Comparison of ENCODE assay signal across 14 cellular contexts in the genomic region with DNA sequence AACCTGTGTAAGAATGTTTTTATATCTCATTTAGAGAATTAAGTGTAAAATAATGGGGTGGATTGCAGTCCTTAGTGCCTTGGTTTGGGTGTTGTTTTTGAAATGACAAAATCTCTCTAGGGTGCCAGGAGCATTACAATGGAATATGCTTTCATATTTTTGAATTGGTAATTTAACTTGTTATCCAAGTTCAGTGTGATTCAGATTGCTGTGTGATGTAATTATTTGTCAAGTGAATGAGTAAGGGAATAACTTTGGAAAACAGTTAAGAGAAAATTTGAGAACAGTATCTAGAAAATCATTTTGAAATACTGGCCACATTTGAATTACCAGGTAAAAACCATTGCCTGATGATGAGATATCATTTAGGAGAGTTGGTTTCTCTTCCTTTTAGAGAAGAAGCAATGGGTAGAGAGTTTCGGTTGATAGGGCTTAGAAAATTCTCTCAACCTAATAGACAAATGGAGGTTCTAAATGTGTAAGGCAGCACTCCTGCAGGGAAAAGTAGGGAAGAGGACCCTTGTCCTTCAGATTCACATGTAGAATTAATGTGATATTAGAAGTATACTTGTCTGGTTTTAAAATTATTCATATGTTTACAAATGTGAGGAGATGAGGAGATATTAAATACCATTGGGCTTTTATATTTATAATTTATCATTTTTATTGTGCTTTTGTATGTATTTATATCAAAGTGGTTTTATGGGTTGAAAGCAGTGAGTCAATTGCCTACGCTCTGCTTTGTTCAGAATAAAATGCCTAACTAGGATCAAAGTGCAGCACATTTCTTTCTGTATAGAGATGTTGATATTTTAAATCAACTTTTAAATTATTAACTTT.
A peak's percentile ranks its signal among the peaks of the same experiment; 100 is the strongest.
DNase-seq lines count a peak whose midpoint lies in the region; ATAC-seq and TF ChIP-seq lines count a peak whose summit lies in the region.
"Had no signal": no experiment of that assay in that cellular context is flagged by ENCODE, and none has a peak within 500 bp of the region (broad histone marks: within the 10 kb centered on the region; RNA-seq: fewer than 3 reads in every experiment).

No MANE protein-coding gene starts in this region.

- no peak for DNase-seq in activated T-cell treated with anti-CD3 and anti-CD28 coated beads, Interleukin-2, amount 50 U/mL, for 24 hours
- DNase-seq in activated T-cell treated with anti-CD3 and anti-CD28 coated beads for 4 hours (no peak), PC-9 (peak in 1 of 2 experiments; percentile 37), foreskin keratinocyte (peak in 1 of 2 donors; percentile 15), NK-92 (lab: John Stamatoyannopoulos, UW; ENCODE audit: unreplicated experiment) (no peak), NCI-H146 (lab: John Stamatoyannopoulos, UW) (no peak), SK-N-DZ (ENCODE audit: low spot score) (no peak)
- DNase-seq: 8988T, lower lobe of right lung, NCI-H1048, T-helper 9 cell had no signal

- H3K4me1 ChIP-seq in PC-9 (replicated peaks; ENCODE audit: insufficient read depth) (peaks cover 13% of the 10 kb centered on the region), foreskin keratinocyte (peaks cover 12% of the 10 kb centered on the region)
- H3K4me1 ChIP-seq: lower lobe of right lung had no signal

- H3K9me3 ChIP-seq in PC-9 (ENCODE audit: insufficient read depth, low read depth) = no peaks in the 10 kb centered on the region; the same call in 1 of the 2 replicates
- H3K9me3 ChIP-seq: lower lobe of right lung had no signal

- H3F3A ChIP-seq in PC-9 (ENCODE audit: insufficient read depth, low read depth) = no peaks in the 10 kb centered on the region

- H3K4me3 Mint-ChIP-seq in activated T-cell treated with anti-CD3 and anti-CD28 coated beads, Interleukin-2, amount 50 U/mL, for 24 hours = no peak overlapping the region
- H3K4me3 Mint-ChIP-seq: neural crest cell had no signal

- H3K4me1 Mint-ChIP-seq in activated T-cell treated with anti-CD3 and anti-CD28 coated beads, Interleukin-2, amount 50 U/mL, for 24 hours (ENCODE audit: low read depth) = peaks cover 44% of the 10 kb centered on the region

- H3K27ac Mint-ChIP-seq in activated T-cell treated with anti-CD3 and anti-CD28 coated beads, Interleukin-2, amount 50 U/mL, for 24 hours = peak overlapping the region; percentile 16

- POLR2A ChIA-PET in PC-9 (lab: Charles Lee; ENCODE audit: unreplicated experiment) = no interaction called here

- no peaks in the 10 kb centered on the region for H3K27me3 Mint-ChIP-seq in activated T-cell treated with anti-CD3 and anti-CD28 coated beads, Interleukin-2, amount 50 U/mL, for 24 hours

- H4K20me1 ChIP-seq in PC-9 (ENCODE audit: insufficient read depth) = no peaks in the 10 kb centered on the region

- H3K36me3 ChIP-seq in PC-9 (ENCODE audit: low read depth) = no peaks in the 10 kb centered on the region
- H3K36me3 ChIP-seq: lower lobe of right lung had no signal

- H3K27me3 ChIP-seq in PC-9 (ENCODE audit: insufficient read depth, low read depth) (no peaks in the 10 kb centered on the region), foreskin keratinocyte (no peaks in the 10 kb centered on the region)
- H3K27me3 ChIP-seq: hepatocyte had no signal

- H3K9me3 Mint-ChIP-seq in activated T-cell treated with anti-CD3 and anti-CD28 coated beads, Interleukin-2, amount 50 U/mL, for 24 hours = no peaks in the 10 kb centered on the region
- H3K9me3 Mint-ChIP-seq: neural crest cell had no signal

- CTCF ChIA-PET in PC-9 (lab: Charles Lee) = no interaction called here

- ATAC-seq in foreskin keratinocyte (no peak), HG02938 (IDR thresholded peaks at IDR 0.05; ENCODE audit: unreplicated experiment) (no peak)
- ATAC-seq: lower lobe of right lung had no signal

- H3K4me3 ChIP-seq in PC-9 = no peak overlapping the region
- H3K4me3 ChIP-seq: hepatocyte, lower lobe of right lung had no signal

- peaks cover 24% of the 10 kb centered on the region for H3K79me2 ChIP-seq in PC-9 (ENCODE audit: low read depth)

- BruUV-seq in PC-9 (replicated peaks; lab: Mats Ljungman, UMichigan) = no TSS peak

- H3K4me2 ChIP-seq in PC-9 = no peak overlapping the region; the same call in 1 of the 2 replicates
- H3K4me2 ChIP-seq: hepatocyte had no signal

- TF ChIP-seq CTCF in PC-9 (conservative IDR thresholded peaks at IDR 0.05) = no peak
- TF ChIP-seq CTCF in foreskin keratinocyte (conservative IDR thresholded peaks at IDR 0.05) = no peak

- H3K27ac ChIP-seq in PC-9 = peak overlapping the region; percentile 46
- H3K27ac ChIP-seq in foreskin keratinocyte = peak overlapping the region; percentile 9
- H3K27ac ChIP-seq: hepatocyte, lower lobe of right lung had no signal

- no peak overlapping the region for H2AFZ ChIP-seq in PC-9
- H2AFZ ChIP-seq: hepatocyte had no signal

- H3K36me3 Mint-ChIP-seq in activated T-cell treated with anti-CD3 and anti-CD28 coated beads, Interleukin-2, amount 50 U/mL, for 24 hours (ENCODE audit: low read depth) = peaks cover 6% of the 10 kb centered on the region

- intact Hi-C loops in PC-9 (cut with micrococcal nuclease; ENCODE audit: unreplicated experiment) = no loop called here

- H3K9me2 ChIP-seq in PC-9 (ENCODE audit: insufficient read depth) = no peaks in the 10 kb centered on the region
